Comparison of ENCODE assay signal across 7 cellular contexts in the genomic region with DNA sequence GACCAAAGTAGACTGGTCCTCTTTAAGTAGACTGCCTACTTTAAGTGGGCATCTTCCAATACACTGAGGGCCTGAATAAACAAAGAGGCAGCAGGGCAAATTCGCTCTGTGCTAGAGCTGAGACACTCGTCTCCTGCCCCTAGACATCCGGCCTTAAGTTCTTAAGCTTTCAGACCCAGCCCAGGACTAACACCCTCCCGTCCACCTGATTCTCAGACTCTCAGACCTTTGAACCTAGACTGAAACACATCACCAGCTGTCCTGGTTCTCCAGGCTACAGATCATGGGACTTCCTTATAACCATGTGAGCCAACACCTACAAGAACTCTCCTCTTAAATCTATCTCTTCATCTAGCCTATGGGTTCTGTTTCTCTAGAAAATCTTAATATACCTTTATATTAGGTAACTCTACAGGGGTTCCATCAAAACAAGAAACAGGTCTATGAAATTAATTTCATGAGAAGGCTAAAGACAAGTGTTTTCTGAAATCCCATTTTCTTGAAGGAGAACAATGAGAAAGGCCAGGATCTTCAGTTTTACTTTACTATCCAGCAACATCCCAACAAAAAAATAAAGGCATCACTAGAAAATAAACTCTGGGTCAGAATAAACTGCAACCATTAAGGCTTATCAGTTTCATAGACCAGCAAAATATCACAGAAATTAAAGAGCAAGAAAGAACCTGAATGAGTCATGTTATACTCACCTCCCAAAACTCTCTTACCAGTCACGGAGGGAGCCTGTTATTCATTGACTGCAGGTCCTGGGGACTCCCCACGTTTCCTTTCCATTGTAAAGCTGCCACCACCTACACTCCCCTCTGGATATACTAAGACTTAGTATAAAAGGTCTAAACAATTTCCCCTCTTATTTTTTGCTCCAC. TPM values are rescaled to one million over a fixed set of nuclear protein-coding genes. Genes with fewer than 3 reads are reported as not detected.
A peak's percentile ranks its signal among the peaks of the same experiment; 100 is the strongest.
DNase-seq lines count a peak whose midpoint lies in the region; ATAC-seq, FAIRE-seq and TF ChIP-seq lines count a peak whose summit lies in the region.

No MANE protein-coding gene starts in this region.

- no peak overlapping the region for H3K4me3 ChIP-seq in SK-N-SH (ENCODE audit: low read depth in 2 of 2, low read length in 1 of 2)
- H3K4me3 ChIP-seq in kidney (ENCODE audit: low read length in 2 of 2): peak overlapping the region; percentile 2 to 7

- H3K27ac ChIP-seq in SK-N-SH (ENCODE audit: low read depth in 2 of 2, low read length in 1 of 2) (no peak overlapping the region), kidney (ENCODE audit: low read depth in 2 of 2, low read length in 2 of 2) (peak overlapping the region; percentile 48 to 55)

- H3K4me1 ChIP-seq in SK-N-SH (ENCODE audit: control insufficient read depth in 1 of 2, insufficient read depth in 2 of 2, low read depth in 1 of 2, low read length in 1 of 2): peaks cover 0 to 20% of the 10 kb centered on the region in 2 experiments; a peak in 1 of 4 replicates
- peaks cover 4 to 16% of the 10 kb centered on the region in 2 donors for H3K4me1 ChIP-seq in kidney (ENCODE audit: control insufficient read depth in 1 of 2, insufficient read depth in 1 of 2, low read depth in 1 of 2, low read length in 2 of 2)

- no peaks in the 10 kb centered on the region for H3F3A ChIP-seq in SK-N-SH (replicated peaks; ENCODE audit: insufficient read depth)

- peaks cover 14% of the 10 kb centered on the region; the same call in 1 of the 2 replicates for H4K20me1 ChIP-seq in SK-N-SH (ENCODE audit: insufficient read depth)

- H3K4me2 ChIP-seq in SK-N-SH: no peak overlapping the region

- no peak overlapping the region for H2AFZ ChIP-seq in SK-N-SH (ENCODE audit: low read depth)

- H3K9ac ChIP-seq in SK-N-SH (no peak overlapping the region), kidney (ENCODE audit: low read length in 2 of 2) (no peak overlapping the region)

- H3K9me2 ChIP-seq in SK-N-SH: no peaks in the 10 kb centered on the region

- intact Hi-C loops in kidney (cut with DNase I): no loop called here

- no peaks in the 10 kb centered on the region for H3K9me3 ChIP-seq in SK-N-SH
- no peaks in the 10 kb centered on the region for H3K9me3 ChIP-seq in kidney (ENCODE audit: control insufficient read depth in 1 of 2, low read length in 2 of 2)

- DNase-seq in HCEC 1CT (peak; percentile 54), SK-N-SH (no peak), kidney (no peak), CD1c-positive myeloid dendritic cell (ENCODE audit: extremely low spot score) (no peak), germinal center (ENCODE audit: low spot score) (no peak)
- DNase-seq in stimulated activated CD8-positive, alpha-beta memory T cell treated with anti-CD3 and anti-CD28 coated beads, Interleukin-4, amount 100 ng/mL, for 48 hours: peak; percentile 37

- 53% methylated on average over 6 of the region's 6 CpGs for WGBS in SK-N-SH (ENCODE audit: low lambda C conversion rate)

- H3K79me2 ChIP-seq in SK-N-SH (ENCODE audit: insufficient read depth): peaks cover 65% of the 10 kb centered on the region

- no peak for FAIRE-seq in kidney (lab: Jason Lieb, UNC)

- no peak for ATAC-seq in HG03159 (IDR thresholded peaks at IDR 0.05; ENCODE audit: unreplicated experiment)

- no peak for TF ChIP-seq RAD21 in SK-N-SH (IDR thresholded peaks at IDR 0.05; ENCODE audit: low read length)

- CTCF ChIA-PET in SK-N-SH (lab: Yijun Ruan, JAX): no interaction called here

- H3K27me3 ChIP-seq in SK-N-SH (ENCODE audit: insufficient read depth): no peaks in the 10 kb centered on the region

- no peaks in the 10 kb centered on the region for H3K36me3 ChIP-seq in SK-N-SH (replicated peaks in 1 of 2; ENCODE audit: control insufficient read depth in 1 of 2, insufficient read depth in 2 of 2, low read length in 1 of 2)
- no peaks in the 10 kb centered on the region for H3K36me3 ChIP-seq in kidney (ENCODE audit: control insufficient read depth in 1 of 2, insufficient read depth in 2 of 2, low read length in 2 of 2)

- no peak for TF ChIP-seq EP300 in SK-N-SH (IDR thresholded peaks at IDR 0.05; ENCODE audit: borderline replicate concordance in 1 of 2, low read depth in 1 of 2, low read length in 1 of 2)

- TF ChIP-seq CTCF in SK-N-SH (IDR thresholded peaks at IDR 0.05) (no peak), kidney (IDR thresholded peaks at IDR 0.05; ENCODE audit: borderline replicate concordance, extremely low read depth, insufficient read depth) (no peak)

- POLR2A ChIA-PET in SK-N-SH (lab: Yijun Ruan, JAX): no interaction called here

TF ChIP-seq in SK-N-SH, 30 proteins besides CTCF, POLR2A, EP300 and RAD21:
- TF ChIP-seq JUND (IDR thresholded peaks at IDR 0.05): peak; percentile 52
- no peak for TF ChIP-seq YY1 (IDR thresholded peaks at IDR 0.05; ENCODE audit: low read depth)
- TF ChIP-seq TCF12 (IDR thresholded peaks at IDR 0.05): peak; percentile 32
- no peak for TF ChIP-seq FOXJ3 (CRISPR knock-in tag; IDR thresholded peaks at IDR 0.05)
- TF ChIP-seq FOSL2 (IDR thresholded peaks at IDR 0.05; ENCODE audit: borderline replicate concordance, low read depth): peak; percentile 68

RNA-seq across cellular contexts. Expression of gene ADGRA3, which starts 14.8 kb away (rescaled TPM):
- polyA plus RNA-seq in SK-N-SH (2012; rRNA removed) (11.8 and 13.7 TPM in 2 replicates), kidney (ENCODE audit: insufficient read depth, low read depth, low replicate concordance) (8.2 TPM)
- polyA plus RNA-seq in SK-N-SH (2012; cell fraction: cytosol; rRNA removed): 14.7 and 15.2 TPM in 2 replicates
- polyA plus RNA-seq in SK-N-SH (2012; cell fraction: nucleus; rRNA removed): 19.4 and 28.1 TPM in 2 replicates
- total RNA-seq in kidney: 28.7 TPM

Comparison
In these comparisons a context has a peak if more than half of its experiments do, and no peak if none do; other contexts are left out.
1. DNase-seq: peak in HCEC 1CT (single experiment) and stimulated activated CD8-positive, alpha-beta memory T cell treated with anti-CD3 and anti-CD28 coated beads, Interleukin-4, amount 100 ng/mL, for 48 hours (single experiment); none in SK-N-SH (single experiment), kidney (single experiment), CD1c-positive myeloid dendritic cell (single experiment) and germinal center (single experiment).
2. H3K27ac ChIP-seq: peak in kidney (2 of 2); none in SK-N-SH (0 of 2).
3. H3K4me3 ChIP-seq: peak in kidney (2 of 2); none in SK-N-SH (0 of 2).